In genomic region chr13:22062478-22063205, GRCh38 we compare ENCODE assay signal across 16 cellular contexts.
DNase-seq lines count a peak whose midpoint lies in the region; ATAC-seq and TF ChIP-seq lines count a peak whose summit lies in the region.
"Had no signal": no experiment of that assay in that cellular context is flagged by ENCODE, and none has a peak within 500 bp of the region (broad histone marks: within the 10 kb centered on the region; RNA-seq: fewer than 3 reads in every experiment).

No MANE protein-coding gene starts in this region.

- H3K27ac ChIP-seq in effector memory CD4-positive, alpha-beta T cell (ENCODE audit: insufficient read depth, low read length, poor library complexity, severe bottlenecking): peak overlapping the region; percentile 81
- H3K27ac ChIP-seq: coronary artery, right lobe of liver had no signal

- no peak for DNase-seq in activated T-cell treated with anti-CD3 and anti-CD28 coated beads, Interleukin-2, amount 50 U/mL, for 24 hours
- DNase-seq in activated T-cell treated with anti-CD3 and anti-CD28 coated beads for 4 hours (no peak), lower leg skin (ENCODE audit: low spot score in 2 of 2) (no peak), GM20000 (ENCODE audit: low spot score) (no peak)
- DNase-seq in T-helper 2 cell treated with Interferon-gamma antibody and Interleukin-4, amounts not matched to agents 5 μg/mL and 100 μg/mL, for 36 hours (ENCODE audit: low spot score): no peak
- DNase-seq in effector memory CD4-positive, alpha-beta T cell: peak in 1 of 3 donors; percentile 2
- DNase-seq in stimulated activated naive B cell treated with anti-CD40 and anti-IgM and Interleukin-4, amounts not matched to agents 10 μg/mL and 1 μg/mL and 100 μg/mL, for 72 hours: no peak
- no peak for DNase-seq in activated CD4-positive, CD25-positive, alpha-beta regulatory T cell treated with anti-CD3 and anti-CD28 coated beads, Interleukin-2, amount 50 U/mL, for 72 hours
- DNase-seq: hypothalamus; left ventricle myocardium superior; MV-4-11; NK-92 treated with Interleukin-12 subunit alpha and Interleukin-12 subunit beta, amount 100 ng/mL, for 24 hours; right lobe of liver; stimulated activated CD4-positive, alpha-beta T cell treated with anti-CD3 and anti-CD28 coated beads, Interleukin-4, amount 100 ng/mL, for 1 hour had no signal

- H3K4me1 Mint-ChIP-seq in activated T-cell treated with anti-CD3 and anti-CD28 coated beads, Interleukin-2, amount 50 U/mL, for 24 hours (ENCODE audit: low read depth): peaks cover 81% of the 10 kb centered on the region
- H3K4me1 Mint-ChIP-seq in T-helper 2 cell treated with Interferon-gamma antibody and Interleukin-4, amounts not matched to agents 5 μg/mL and 100 μg/mL, for 36 hours (ENCODE audit: low read depth): peaks cover 45% of the 10 kb centered on the region
- peaks cover 43 to 58% of the 10 kb centered on the region in 2 donors for H3K4me1 Mint-ChIP-seq in stimulated activated naive B cell treated with anti-CD40 and anti-IgM and Interleukin-4, amounts not matched to agents 10 μg/mL and 1 μg/mL and 100 μg/mL, for 72 hours

- H3K4me3 Mint-ChIP-seq in activated T-cell treated with anti-CD3 and anti-CD28 coated beads, Interleukin-2, amount 50 U/mL, for 24 hours: peak overlapping the region; percentile 64
- peak overlapping the region; percentile 63 for H3K4me3 Mint-ChIP-seq in T-helper 2 cell treated with Interferon-gamma antibody and Interleukin-4, amounts not matched to agents 5 μg/mL and 100 μg/mL, for 36 hours
- peak overlapping the region; percentile 40 to 73 for H3K4me3 Mint-ChIP-seq in stimulated activated naive B cell treated with anti-CD40 and anti-IgM and Interleukin-4, amounts not matched to agents 10 μg/mL and 1 μg/mL and 100 μg/mL, for 72 hours

- H3K4me1 ChIP-seq in effector memory CD4-positive, alpha-beta T cell (ENCODE audit: control insufficient read depth, insufficient read depth, low read length, poor library complexity, severe bottlenecking): peaks cover 54% of the 10 kb centered on the region
- H3K4me1 ChIP-seq: right lobe of liver had no signal

- no peak for TF ChIP-seq POLR2A in lower leg skin (IDR thresholded peaks at IDR 0.05)

- no peaks in the 10 kb centered on the region for H3K36me3 ChIP-seq in effector memory CD4-positive, alpha-beta T cell (ENCODE audit: control insufficient read depth, insufficient read depth, low read length)
- H3K36me3 ChIP-seq: right lobe of liver had no signal

- peaks cover 6% of the 10 kb centered on the region for H3K9me3 Mint-ChIP-seq in activated T-cell treated with anti-CD3 and anti-CD28 coated beads, Interleukin-2, amount 50 U/mL, for 24 hours
- H3K9me3 Mint-ChIP-seq in T-helper 2 cell treated with Interferon-gamma antibody and Interleukin-4, amounts not matched to agents 5 μg/mL and 100 μg/mL, for 36 hours: peaks cover 7% of the 10 kb centered on the region
- H3K9me3 Mint-ChIP-seq in stimulated activated naive B cell treated with anti-CD40 and anti-IgM and Interleukin-4, amounts not matched to agents 10 μg/mL and 1 μg/mL and 100 μg/mL, for 72 hours: peaks cover 0 to 3% of the 10 kb centered on the region in 2 donors

- no peaks in the 10 kb centered on the region for H3K27me3 ChIP-seq in effector memory CD4-positive, alpha-beta T cell (replicated peaks; ENCODE audit: control insufficient read depth, insufficient read depth, low read length, poor library complexity, severe bottlenecking)
- H3K27me3 ChIP-seq: right lobe of liver had no signal

- no peak for TF ChIP-seq CTCF in lower leg skin (IDR thresholded peaks at IDR 0.05)
- TF ChIP-seq CTCF in GM20000 (IDR thresholded peaks at IDR 0.05; ENCODE audit: extremely low read depth, missing control alignments): no peak

- no peaks in the 10 kb centered on the region for H3K27me3 Mint-ChIP-seq in activated T-cell treated with anti-CD3 and anti-CD28 coated beads, Interleukin-2, amount 50 U/mL, for 24 hours
- no peaks in the 10 kb centered on the region for H3K27me3 Mint-ChIP-seq in T-helper 2 cell treated with Interferon-gamma antibody and Interleukin-4, amounts not matched to agents 5 μg/mL and 100 μg/mL, for 36 hours (ENCODE audit: low read depth)
- no peaks in the 10 kb centered on the region for H3K27me3 Mint-ChIP-seq in stimulated activated naive B cell treated with anti-CD40 and anti-IgM and Interleukin-4, amounts not matched to agents 10 μg/mL and 1 μg/mL and 100 μg/mL, for 72 hours

- intact Hi-C loops in lower leg skin (cut with DNase I; ENCODE audit: low total_unique reads): no loop called here

- WGBS in lower leg skin, 2 donors: 67 to 71% methylated on average over 8 of the region's 8 CpGs

- H3K4me3 ChIP-seq in effector memory CD4-positive, alpha-beta T cell (ENCODE audit: insufficient read depth, low read depth, low read length, poor library complexity, severe bottlenecking): no peak overlapping the region
- no peak overlapping the region for H3K4me3 ChIP-seq in lower leg skin (ENCODE audit: low read depth, poor library complexity, severe bottlenecking)
- H3K4me3 ChIP-seq: coronary artery, right lobe of liver had no signal

- ATAC-seq in stimulated activated naive B cell treated with anti-CD40 and anti-IgM and Interleukin-4, amounts not matched to agents 10 μg/mL and 1 μg/mL and 100 μg/mL, for 72 hours (replicated peaks): no peak
- ATAC-seq: left ventricle myocardium superior, Right ventricle myocardium inferior had no signal

- peaks cover 36% of the 10 kb centered on the region for H3K36me3 Mint-ChIP-seq in activated T-cell treated with anti-CD3 and anti-CD28 coated beads, Interleukin-2, amount 50 U/mL, for 24 hours (ENCODE audit: low read depth)
- H3K36me3 Mint-ChIP-seq in T-helper 2 cell treated with Interferon-gamma antibody and Interleukin-4, amounts not matched to agents 5 μg/mL and 100 μg/mL, for 36 hours (ENCODE audit: low read depth): no peaks in the 10 kb centered on the region
- H3K36me3 Mint-ChIP-seq in stimulated activated naive B cell treated with anti-CD40 and anti-IgM and Interleukin-4, amounts not matched to agents 10 μg/mL and 1 μg/mL and 100 μg/mL, for 72 hours: peaks cover 0 to 5% of the 10 kb centered on the region in 2 donors

- H3K9me3 ChIP-seq in effector memory CD4-positive, alpha-beta T cell (ENCODE audit: control insufficient read depth, low read length): no peaks in the 10 kb centered on the region
- H3K9me3 ChIP-seq: right lobe of liver had no signal

- H3K27ac Mint-ChIP-seq in activated T-cell treated with anti-CD3 and anti-CD28 coated beads, Interleukin-2, amount 50 U/mL, for 24 hours: peak overlapping the region; percentile 85
- peak overlapping the region; percentile 92 for H3K27ac Mint-ChIP-seq in T-helper 2 cell treated with Interferon-gamma antibody and Interleukin-4, amounts not matched to agents 5 μg/mL and 100 μg/mL, for 36 hours
- H3K27ac Mint-ChIP-seq in stimulated activated naive B cell treated with anti-CD40 and anti-IgM and Interleukin-4, amounts not matched to agents 10 μg/mL and 1 μg/mL and 100 μg/mL, for 72 hours: no peak overlapping the region
